8 cellular contexts compared by ENCODE assay signal in genomic region chr9:134406366-134407122, GRCh38.
DNase-seq lines count a peak whose midpoint lies in the region; ATAC-seq, FAIRE-seq and TF ChIP-seq lines count a peak whose summit lies in the region.

No MANE protein-coding gene starts in this region.

- intact Hi-C loops in HepG2 (cut with micrococcal nuclease; ENCODE audit: unreplicated experiment) (no loop called here), adrenal gland (cut with DNase I) (no loop called here)

- TF ChIP-seq CTCF in liver (IDR thresholded peaks at IDR 0.05; ENCODE audit: low read depth, low read length, missing input control) (no peak), HepG2 (CRISPR knock-in tag; IDR thresholded peaks at IDR 0.05) (no peak), adrenal gland (IDR thresholded peaks at IDR 0.05) (no peak), lung (IDR thresholded peaks at IDR 0.05; ENCODE audit: control extremely low read depth, extremely low read depth) (no peak)

- H3K36me3 ChIP-seq in liver (ENCODE audit: control insufficient read depth in 4 of 4, insufficient read depth in 3 of 4, low read depth in 1 of 4, low read length in 3 of 4) (peaks cover 0 to 18% (median 8%) of the 10 kb centered on the region in 4 donors), HepG2 (replicated peaks in 1 of 2; ENCODE audit: control insufficient read depth in 1 of 2, insufficient read depth in 2 of 2, low read length in 2 of 2) (peaks cover 18 to 47% of the 10 kb centered on the region in 2 experiments; a peak in 4 of 5 replicates), adrenal gland (replicated peaks in 1 of 2) (peaks cover 0 to 31% of the 10 kb centered on the region in 2 donors), lung (ENCODE audit: control insufficient read depth in 2 of 2, insufficient read depth in 2 of 2, low read length in 2 of 2) (peaks cover 0 to 11% of the 10 kb centered on the region in 2 donors)

- no peak for DNase-seq in HepG2 (ENCODE audit: low spot score)
- DNase-seq in adrenal gland = peak in 5 of 7 donors; percentile 50 to 77 (median 67)
- no peak for DNase-seq in lung (ENCODE audit: low spot score)
- no peak for DNase-seq in epidermal melanocyte (ENCODE audit: insufficient read length, low spot score)
- DNase-seq in HEK293T (ENCODE audit: extremely low spot score) = no peak
- no peak for DNase-seq in ecto neural progenitor cell (ENCODE audit: low spot score)

- H4K20me1 ChIP-seq in HepG2 (ENCODE audit: insufficient read depth, low read length) = peaks cover 9% of the 10 kb centered on the region; the same call in 1 of the 2 replicates

- no peaks in the 10 kb centered on the region for H3K27me3 ChIP-seq in liver (ENCODE audit: control insufficient read depth in 4 of 4, insufficient read depth in 4 of 4, low read length in 3 of 4)
- no peaks in the 10 kb centered on the region for H3K27me3 ChIP-seq in HepG2 (ENCODE audit: control insufficient read depth in 1 of 2, insufficient read depth in 2 of 2, low read length in 2 of 2)
- no peaks in the 10 kb centered on the region for H3K27me3 ChIP-seq in adrenal gland
- H3K27me3 ChIP-seq in lung (ENCODE audit: control insufficient read depth, insufficient read depth) = no peaks in the 10 kb centered on the region

- H3K27ac ChIP-seq in liver (ENCODE audit: low read depth in 1 of 2, low read length in 2 of 2) (peak overlapping the region; percentile 72 to 78), HepG2 (ENCODE audit: extremely low read length, insufficient read depth, low read length) (no peak overlapping the region), adrenal gland (peak overlapping the region; percentile 34 to 90 (median 77)), lung (ENCODE audit: low read depth in 1 of 2, low read length in 1 of 2) (peak overlapping the region; percentile 41 to 79)

- 50% methylated on average over 23 of the region's 23 CpGs for WGBS in liver
- 90% methylated on average over 15 of the region's 23 CpGs for WGBS in HepG2 (ENCODE audit: low lambda C conversion rate)
- WGBS in adrenal gland, 4 donors = 38 to 58% (median 48%) methylated on average over 15 to 23 of the region's 23 CpGs
- 65 to 71% methylated on average over 23 of the region's 23 CpGs for WGBS in lung, 2 donors

- POLR2A ChIA-PET in HepG2 (lab: Yijun Ruan, JAX) (no interaction called here), HEK293T (lab: Yijun Ruan, JAX) (no interaction called here)

- in situ Hi-C loops in HepG2 (cut with HindIII; ENCODE audit: extremely low pct_ligation_motif_present, low pct_unique_long_range_greater_than_20kb) = no loop called here

- CTCF ChIA-PET in HepG2 (lab: Yijun Ruan, JAX; ENCODE audit: low intra/inter-chr PET ratio, low total read pairs) = no interaction called here
- CTCF ChIA-PET in HEK293T (lab: Yijun Ruan, JAX) = no interaction called here

- H3K9me3 ChIP-seq in liver (ENCODE audit: control insufficient read depth in 4 of 4, low read length in 3 of 4) (no peaks in the 10 kb centered on the region), HepG2 (ENCODE audit: low read length) (no peaks in the 10 kb centered on the region), adrenal gland (replicated peaks in 1 of 3) (no peaks in the 10 kb centered on the region), lung (ENCODE audit: control insufficient read depth in 2 of 2, insufficient read depth in 1 of 2, low read length in 1 of 2) (no peaks in the 10 kb centered on the region)

- TF ChIP-seq POLR2A in HepG2 (IDR thresholded peaks at IDR 0.05; ENCODE audit: insufficient read depth in 1 of 2, low read depth in 2 of 2, low read length in 2 of 2) = no peak
- no peak for TF ChIP-seq POLR2A in adrenal gland (IDR thresholded peaks at IDR 0.05)

- H3K4me3 ChIP-seq in liver (ENCODE audit: low read depth in 1 of 3, low read length in 3 of 3) = no peak overlapping the region
- no peak overlapping the region for H3K4me3 ChIP-seq in HepG2 (replicated peaks in 1 of 3; ENCODE audit: insufficient read depth in 1 of 3, low read depth in 2 of 3, low read length in 3 of 3)
- H3K4me3 ChIP-seq in adrenal gland = peak overlapping the region in 1 of 4 donors; percentile 39
- H3K4me3 ChIP-seq in lung = no peak overlapping the region

- H3K4me2 ChIP-seq in HepG2 (ENCODE audit: low read depth, low read length) = no peak overlapping the region

- BruUV-seq in HepG2 (replicated peaks; lab: Mats Ljungman, UMichigan) = no TSS peak

- H3K79me2 ChIP-seq in HepG2 (ENCODE audit: insufficient read depth, low read length) = no peaks in the 10 kb centered on the region

- TF ChIP-seq EP300 in HepG2 (IDR thresholded peaks at IDR 0.05; ENCODE audit: low read depth in 2 of 2, low read length in 2 of 2) = no peak
- no peak for TF ChIP-seq EP300 in HepG2 (CRISPR knock-in tag; IDR thresholded peaks at IDR 0.05; ENCODE audit: borderline replicate concordance)

- ATAC-seq in HepG2 (no peak), lung (ENCODE audit: insufficient read depth, low FRiP score) (no peak), GM21825 (IDR thresholded peaks at IDR 0.05; ENCODE audit: unreplicated experiment) (no peak)

- no peak for TF ChIP-seq RAD21 in liver (IDR thresholded peaks at IDR 0.05)
- no peak for TF ChIP-seq RAD21 in HepG2 (CRISPR knock-in tag; IDR thresholded peaks at IDR 0.05)

- H3K4me1 ChIP-seq in liver (ENCODE audit: control insufficient read depth in 4 of 4, insufficient read depth in 4 of 4, low read length in 3 of 4) (peaks cover 57 to 100% (median 89%) of the 10 kb centered on the region in 4 donors), HepG2 (ENCODE audit: insufficient read depth, low read length) (no peaks in the 10 kb centered on the region), adrenal gland (replicated peaks in 1 of 2) (peaks cover 49 to 95% of the 10 kb centered on the region in 2 donors), lung (ENCODE audit: control insufficient read depth in 2 of 2, insufficient read depth in 2 of 2, low read length in 2 of 2) (peaks cover 23 to 71% of the 10 kb centered on the region in 2 donors)

- H2AFZ ChIP-seq in HepG2 (ENCODE audit: low read length) = no peak overlapping the region

- peak overlapping the region in 1 of 2 donors; percentile 16 for H3K9ac ChIP-seq in liver (ENCODE audit: low read depth in 1 of 2, low read length in 2 of 2)
- no peak overlapping the region for H3K9ac ChIP-seq in HepG2 (ENCODE audit: insufficient read depth, low read depth, low read length)

- no peak for FAIRE-seq in HepG2 (lab: Jason Lieb, UNC)

TF ChIP-seq in liver, 16 proteins besides CTCF, POLR2A, EP300 and RAD21:
- TF ChIP-seq, protein P1, sequence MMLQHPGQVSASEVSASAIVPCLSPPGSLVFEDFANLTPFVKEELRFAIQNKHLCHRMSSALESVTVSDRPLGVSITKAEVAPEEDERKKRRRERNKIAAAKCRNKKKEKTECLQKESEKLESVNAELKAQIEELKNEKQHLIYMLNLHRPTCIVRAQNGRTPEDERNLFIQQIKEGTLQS (IDR thresholded peaks at IDR 0.05) = no peak
- TF ChIP-seq TAF1 (conservative IDR thresholded peaks at IDR 0.05) (no peak), SP1 (IDR thresholded peaks at IDR 0.05) (no peak), GABPA (IDR thresholded peaks at IDR 0.05 in 1 of 2, conservative IDR thresholded peaks at IDR 0.05 in 1 of 2) (no peak), YY1 (IDR thresholded peaks at IDR 0.05) (no peak), HNF4G (IDR thresholded peaks at IDR 0.05) (no peak), EGR1 (IDR thresholded peaks at IDR 0.05; ENCODE audit: low read depth in 2 of 2) (no peak)

TF ChIP-seq in HepG2, 621 proteins besides CTCF, POLR2A, EP300 and RAD21 (continues in another document):
- TF ChIP-seq MLLT10 (CRISPR knock-in tag; IDR thresholded peaks at IDR 0.05) (no peak), ARID2 (CRISPR knock-in tag; IDR thresholded peaks at IDR 0.05; ENCODE audit: borderline replicate concordance) (no peak), SNAPC5 (CRISPR knock-in tag; IDR thresholded peaks at IDR 0.05; ENCODE audit: borderline replicate concordance) (no peak), ATM (IDR thresholded peaks at IDR 0.05; ENCODE audit: borderline replicate concordance) (no peak), RFX1 (IDR thresholded peaks at IDR 0.05) (no peak)

TF ChIP-seq in HEK293T, 16 proteins besides CTCF, POLR2A, EP300 and RAD21:
- TF ChIP-seq TARDBP (IDR thresholded peaks at IDR 0.05) (no peak), PKNOX1 (IDR thresholded peaks at IDR 0.05) (no peak), NFRKB (IDR thresholded peaks at IDR 0.05) (no peak), LEF1 (IDR thresholded peaks at IDR 0.05; ENCODE audit: borderline replicate concordance) (no peak), FOXK2 (IDR thresholded peaks at IDR 0.05) (no peak), FOXM1 (IDR thresholded peaks at IDR 0.05; ENCODE audit: borderline replicate concordance) (no peak), FOXA1 (IDR thresholded peaks at IDR 0.05) (no peak), SP1 (IDR thresholded peaks at IDR 0.05) (no peak), ZNF384 (IDR thresholded peaks at IDR 0.05) (no peak), SUZ12 (IDR thresholded peaks at IDR 0.05) (no peak), ARNT (IDR thresholded peaks at IDR 0.05) (no peak), L3MBTL2 (conservative IDR thresholded peaks at IDR 0.05) (no peak), CTBP1 (IDR thresholded peaks at IDR 0.05; ENCODE audit: borderline replicate concordance) (no peak), ELF4 (IDR thresholded peaks at IDR 0.05) (no peak)

Comparison
In these comparisons a context has a peak if more than half of its experiments do, and no peak if none do; other contexts are left out.
1. DNase-seq: peak in adrenal gland (5 of 7); none in HepG2 (single experiment), lung (single experiment), epidermal melanocyte (single experiment), HEK293T (single experiment) and ecto neural progenitor cell (single experiment).